ENCODE assay signal across 8 cellular contexts in genomic region chr11:33065445-33066178, GRCh38. TPM values are rescaled to one million over a fixed set of nuclear protein-coding genes. Genes with fewer than 3 reads are reported as not detected.
A peak's percentile ranks its signal among the peaks of the same experiment; 100 is the strongest.
DNase-seq lines count a peak whose midpoint lies in the region; ATAC-seq and TF ChIP-seq lines count a peak whose summit lies in the region.

No MANE protein-coding gene starts in this region.

- 58% methylated on average over 9 of the region's 22 CpGs for WGBS in right lobe of liver (ENCODE audit: insufficient coverage, low coverage, low lambda C conversion rate, missing lambda C conversion rate)

- H3K4me3 Mint-ChIP-seq in activated CD4-positive, alpha-beta T cell treated with anti-CD3 and anti-CD28 coated beads, Interleukin-2, amount 10 ng/mL, durations not matched to agents 7 days and 5 days: no peak overlapping the region

- peak; percentile 34 for ATAC-seq in HG02938 (IDR thresholded peaks at IDR 0.05; ENCODE audit: unreplicated experiment)
- ATAC-seq in right lobe of liver: peak; percentile 82 to 93 (median 87)

- no peaks in the 10 kb centered on the region for H3K27me3 ChIP-seq in right lobe of liver

- no peak overlapping the region for H3K27ac Mint-ChIP-seq in activated CD4-positive, alpha-beta T cell treated with anti-CD3 and anti-CD28 coated beads, Interleukin-2, amount 10 ng/mL, durations not matched to agents 7 days and 5 days

- peaks cover 36% of the 10 kb centered on the region for H3K4me1 Mint-ChIP-seq in activated CD4-positive, alpha-beta T cell treated with anti-CD3 and anti-CD28 coated beads, Interleukin-2, amount 10 ng/mL, durations not matched to agents 7 days and 5 days

- POLR2A ChIA-PET in activated CD4-positive, alpha-beta T cell treated with anti-CD3 and anti-CD28 coated beads, Interleukin-2, amount 10 ng/mL, durations not matched to agents 7 days and 5 days (lab: Charles Lee): no interaction called here

- no peaks in the 10 kb centered on the region for H3K27me3 Mint-ChIP-seq in activated CD4-positive, alpha-beta T cell treated with anti-CD3 and anti-CD28 coated beads, Interleukin-2, amount 10 ng/mL, durations not matched to agents 7 days and 5 days

- peaks cover 24% of the 10 kb centered on the region for H3K36me3 Mint-ChIP-seq in activated CD4-positive, alpha-beta T cell treated with anti-CD3 and anti-CD28 coated beads, Interleukin-2, amount 10 ng/mL, durations not matched to agents 7 days and 5 days (ENCODE audit: low read depth)

- peak; percentile 98 for TF ChIP-seq CTCF in GM12865 (IDR thresholded peaks at IDR 0.05; ENCODE audit: insufficient read depth, low read depth, low read length, missing control alignments)
- TF ChIP-seq CTCF in choroid plexus epithelial cell (conservative IDR thresholded peaks at IDR 0.05; ENCODE audit: low read depth, low read length): peak; percentile 98
- peak; percentile 90 to 97 (median 94) for TF ChIP-seq CTCF in right lobe of liver (IDR thresholded peaks at IDR 0.05)

- intact Hi-C loops in right lobe of liver (cut with DNase I): loop anchor here (5.0 to 10.0 kb wide), 2 partner anchors 101 to 103 kb away; no protein-coding TSS in a partner anchor

- CTCF ChIA-PET in activated CD4-positive, alpha-beta T cell treated with anti-CD3 and anti-CD28 coated beads, Interleukin-2, amount 10 ng/mL, durations not matched to agents 7 days and 5 days (lab: Charles Lee): interaction anchor here (0.6 to 4.2 kb wide), 17 partner anchors 10 to 171 kb away, joined by 3 to 24 read pairs (median 4); partner anchors contain the start of gene TCP11L1

- H3K9me3 ChIP-seq in right lobe of liver: no peaks in the 10 kb centered on the region

- peaks cover 0 to 20% (median 13%) of the 10 kb centered on the region in 4 donors for H3K36me3 ChIP-seq in right lobe of liver

- no peaks in the 10 kb centered on the region for H3K9me3 Mint-ChIP-seq in activated CD4-positive, alpha-beta T cell treated with anti-CD3 and anti-CD28 coated beads, Interleukin-2, amount 10 ng/mL, durations not matched to agents 7 days and 5 days

- TF ChIP-seq POLR2A in right lobe of liver (IDR thresholded peaks at IDR 0.05): no peak

- H3K27ac ChIP-seq in right lobe of liver: no peak overlapping the region

- H3K4me1 ChIP-seq in right lobe of liver: peaks cover 0 to 25% (median 9%) of the 10 kb centered on the region in 4 donors

- H3K4me3 ChIP-seq in GM12865 (ENCODE audit: low read depth, low read length) (no peak overlapping the region), choroid plexus epithelial cell (ENCODE audit: low read depth, low read length) (no peak overlapping the region), right lobe of liver (no peak overlapping the region)

- DNase-seq in GM12865 (ENCODE audit: low read depth): peak; percentile 87
- peak; percentile 57 for DNase-seq in NCI-H345 (lab: John Stamatoyannopoulos, UW)
- peak; percentile 76 for DNase-seq in activated CD4-positive, alpha-beta T cell treated with anti-CD3 and anti-CD28 coated beads, Interleukin-2, amount 10 ng/mL, durations not matched to agents 7 days and 5 days
- DNase-seq in choroid plexus epithelial cell (ENCODE audit: low read depth): peak; percentile 83
- peak; percentile 75 to 83 (median 80) for DNase-seq in right lobe of liver
- peak; percentile 47 to 51 (median 47) for DNase-seq in stimulated activated CD4-positive, alpha-beta T cell treated with anti-CD3 and anti-CD28 coated beads, TNF-alpha, amount 100 ng/mL, for 4 hours (ENCODE audit: low read depth in 3 of 3)
- DNase-seq in GM19240 (ENCODE audit: insufficient read length, low spot score): no peak

RNA-seq across cellular contexts. Expression of gene TCP11L1, which starts 26.2 kb away (rescaled TPM):
- total RNA-seq in activated CD4-positive, alpha-beta T cell treated with anti-CD3 and anti-CD28 coated beads, Interleukin-2, amount 10 ng/mL, durations not matched to agents 7 days and 5 days: 10 to 100 TPM; 13.8 to 14.7 TPM
- total RNA-seq in right lobe of liver: 10 to 100 TPM in 2 of 6 experiments, 1 to 10 TPM in 4; 3.3 to 13.6 (median 6.6) TPM

RNA-seq across cellular contexts. Expression of gene DEPDC7, which starts 49.9 kb away (rescaled TPM):
- total RNA-seq in activated CD4-positive, alpha-beta T cell treated with anti-CD3 and anti-CD28 coated beads, Interleukin-2, amount 10 ng/mL, durations not matched to agents 7 days and 5 days: 1 to 10 TPM; 1.6 TPM
- total RNA-seq in right lobe of liver: 10 to 100 TPM; 18.4 to 39.3 (median 30.8) TPM

Comparison
In these comparisons a context has a peak if more than half of its experiments do, and no peak if none do; other contexts are left out.
1. RNA of gene DEPDC7, which starts 49.9 kb away (total RNA-seq): 18.4 to 39.3 TPM in right lobe of liver; 1.6 TPM in activated CD4-positive, alpha-beta T cell treated with anti-CD3 and anti-CD28 coated beads, Interleukin-2, amount 10 ng/mL, durations not matched to agents 7 days and 5 days; every median in the first group is over 4 times any median in the second.
2. Peak in every context shown above with its lines, with median percentiles within 50 percentile points of each other: CTCF ChIP-seq.